9 cellular contexts compared by ENCODE assay signal in the genomic region with DNA sequence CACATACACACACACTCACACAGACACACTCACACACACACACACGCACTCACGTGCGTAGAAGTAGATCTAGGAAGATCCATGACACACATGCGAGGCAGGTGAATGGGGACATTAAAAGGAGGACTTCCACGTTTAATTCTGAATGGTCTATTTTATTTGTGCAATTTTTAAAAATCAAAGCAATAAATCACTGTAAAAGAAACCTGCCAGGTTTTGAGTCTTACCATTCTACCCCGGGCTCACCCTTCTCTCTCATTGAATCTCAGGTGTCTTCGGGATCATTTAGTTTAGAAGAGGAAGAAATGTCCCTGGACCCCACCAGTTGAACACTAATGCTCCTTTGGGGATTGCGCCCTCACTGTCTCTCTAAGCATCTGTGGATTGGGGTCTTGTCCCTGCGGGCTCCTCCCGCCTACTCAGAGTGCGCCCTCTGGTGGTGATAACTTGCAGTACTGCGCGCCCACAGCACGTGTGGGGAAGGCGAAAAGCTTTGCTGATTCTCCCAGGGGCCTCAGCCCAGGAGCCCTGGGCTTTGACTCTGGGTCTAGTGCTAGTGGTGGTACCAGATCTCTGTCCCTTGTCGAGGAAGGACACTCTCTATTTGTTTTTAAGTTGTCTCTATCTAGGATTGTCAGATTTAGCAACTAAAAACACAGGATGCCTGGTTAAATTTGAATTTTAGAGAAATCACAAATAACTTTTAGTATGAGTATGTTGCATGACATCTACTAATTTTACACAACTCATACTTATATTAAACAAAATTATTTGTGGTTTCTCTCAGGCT. TPM values are rescaled to one million over a fixed set of nuclear protein-coding genes. Genes with fewer than 3 reads are reported as not detected.
DNase-seq lines count a peak whose midpoint lies in the region; ATAC-seq, FAIRE-seq and TF ChIP-seq lines count a peak whose summit lies in the region.
"Had no signal": no experiment of that assay in that cellular context is flagged by ENCODE, and none has a peak within 500 bp of the region (broad histone marks: within the 10 kb centered on the region; RNA-seq: fewer than 3 reads in every experiment).

No MANE protein-coding gene starts in this region.

- peak; percentile 52 for ATAC-seq in HG03103 (IDR thresholded peaks at IDR 0.05; ENCODE audit: low read depth, unreplicated experiment)
- ATAC-seq in GM21367 (IDR thresholded peaks at IDR 0.05; ENCODE audit: unreplicated experiment): no peak
- no peak for ATAC-seq in HG03280 (IDR thresholded peaks at IDR 0.05; ENCODE audit: unreplicated experiment)

- peaks cover 16% of the 10 kb centered on the region for H3K9me3 ChIP-seq in WERI-Rb-1 (ENCODE audit: severe bottlenecking)
- H3K9me3 ChIP-seq in neural cell (ENCODE audit: low read length): peaks cover 7% of the 10 kb centered on the region

- H4K20me1 ChIP-seq in neural cell (ENCODE audit: insufficient read depth): no peaks in the 10 kb centered on the region

- no peak for FAIRE-seq in frontal cortex (lab: Jason Lieb, UNC)
- FAIRE-seq: islet of Langerhans had no signal

- H3K27ac ChIP-seq in WERI-Rb-1: no peak overlapping the region
- H3K27ac ChIP-seq in neural cell (ENCODE audit: low read length): no peak overlapping the region

- H3K9me2 ChIP-seq in neural cell (ENCODE audit: insufficient read depth, low read length): no peaks in the 10 kb centered on the region

- H2AFZ ChIP-seq in neural cell (ENCODE audit: low read depth, low read length): no peak overlapping the region

- no peak for TF ChIP-seq EP300 in neural cell (conservative IDR thresholded peaks at IDR 0.05; ENCODE audit: poor library complexity, severe bottlenecking)

- H3F3A ChIP-seq in neural cell (ENCODE audit: insufficient read depth, low read length, poor library complexity, severe bottlenecking): no peaks in the 10 kb centered on the region

- H3K9ac ChIP-seq in neural cell (ENCODE audit: low read length): no peak overlapping the region

- H3K27me3 ChIP-seq in WERI-Rb-1 (ENCODE audit: insufficient read depth, low read depth, severe bottlenecking) (peaks cover 43% of the 10 kb centered on the region), neural cell (ENCODE audit: insufficient read depth, low read depth, low read length) (no peaks in the 10 kb centered on the region)

- peak; percentile 90 for TF ChIP-seq CTCF in WERI-Rb-1 (IDR thresholded peaks at IDR 0.05; ENCODE audit: low read depth, low read length)
- TF ChIP-seq CTCF in neural cell (IDR thresholded peaks at IDR 0.05; ENCODE audit: poor library complexity, severe bottlenecking): peak; percentile 50

- H3K36me3 ChIP-seq in WERI-Rb-1: no peaks in the 10 kb centered on the region
- H3K36me3 ChIP-seq in neural cell (ENCODE audit: insufficient read depth, low read length): no peaks in the 10 kb centered on the region

- H3K4me3 ChIP-seq in WERI-Rb-1 (ENCODE audit: low read depth, low read length) (no peak overlapping the region), neural cell (ENCODE audit: low read length) (no peak overlapping the region)

- DNase-seq in COLO668 (lab: John Stamatoyannopoulos, UW; ENCODE audit: unreplicated experiment): peak; percentile 7
- DNase-seq in WERI-Rb-1: peak; percentile 77
- DNase-seq in ecto neural progenitor cell (ENCODE audit: low spot score): peak; percentile 85
- DNase-seq in frontal cortex (ENCODE audit: low spot score in 2 of 2): no peak

- no peaks in the 10 kb centered on the region for H3K79me2 ChIP-seq in neural cell (replicated peaks; ENCODE audit: insufficient read depth, low read length)

- H3K4me2 ChIP-seq in neural cell (ENCODE audit: low read length): no peak overlapping the region

- TF ChIP-seq RAD21 in neural cell (conservative IDR thresholded peaks at IDR 0.05): no peak

TF ChIP-seq in neural cell, 6 proteins besides CTCF, POLR2A, EP300 and RAD21:
- TF ChIP-seq SMC3 (conservative IDR thresholded peaks at IDR 0.05; ENCODE audit: poor library complexity) (peak; percentile 19), MXI1 (conservative IDR thresholded peaks at IDR 0.05; ENCODE audit: poor library complexity, severe bottlenecking) (no peak), EZH2 (IDR thresholded peaks at IDR 0.05; ENCODE audit: borderline replicate concordance, insufficient read depth, low read length, poor library complexity, severe bottlenecking) (no peak), POLR2AphosphoS5 (IDR thresholded peaks at IDR 0.05) (no peak)

RNA-seq across cellular contexts. Expression of a gene that starts 34.8 kb away (rescaled TPM):
- polyA plus RNA-seq in neural cell: 178 and 206 TPM in 2 replicates
- polyA minus RNA-seq in neural cell: 103 TPM in 2 replicates
- 54.2 TPM for total RNA-seq in frontal cortex

Comparison
In these comparisons a context has a peak if more than half of its experiments do, and no peak if none do; other contexts are left out.
1. DNase-seq: peak in COLO668 (single experiment), WERI-Rb-1 (single experiment) and ecto neural progenitor cell (single experiment); none in frontal cortex (0 of 2).